In the genomic region with DNA sequence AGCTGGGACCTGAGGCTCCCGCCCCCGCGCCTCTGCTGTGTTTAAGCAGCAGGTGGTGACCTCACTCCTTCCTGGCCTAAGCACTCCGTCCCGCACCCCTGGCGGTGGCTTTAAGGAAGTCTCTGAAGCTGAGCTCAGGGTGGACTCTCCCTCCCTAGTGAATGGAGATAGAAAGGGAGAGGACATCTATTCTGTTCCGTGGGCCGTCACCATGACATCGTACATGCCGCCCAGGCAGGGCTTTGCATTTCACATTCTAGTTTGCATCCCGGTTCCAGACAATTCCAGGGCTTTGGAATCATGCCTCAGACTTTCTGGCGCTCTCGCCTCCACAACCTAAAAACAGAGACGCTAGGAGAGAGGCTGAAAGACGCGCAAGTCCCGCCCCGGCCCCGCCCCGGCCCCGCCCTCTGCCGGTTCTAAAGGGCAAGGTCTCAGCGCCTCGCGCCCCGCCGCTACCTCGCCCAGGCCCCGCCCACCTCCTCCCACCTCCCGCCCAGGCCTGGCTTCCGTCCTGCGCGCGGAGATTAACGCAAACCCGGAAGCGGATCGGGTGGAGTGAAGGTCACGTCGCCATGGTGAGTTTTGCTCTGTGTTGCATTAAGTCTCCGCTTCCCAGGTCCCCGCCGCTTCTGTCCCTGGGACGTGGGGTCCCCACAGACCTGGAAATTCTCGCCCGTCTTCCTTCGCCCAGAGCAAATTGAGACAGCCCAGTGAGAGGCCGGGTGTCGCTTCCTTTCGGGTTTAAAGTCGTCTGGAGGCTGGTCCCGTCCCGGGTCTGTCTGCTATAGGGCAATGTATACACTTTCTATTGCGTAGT, we compare ENCODE assay signal across 8 cellular contexts. TPM values are rescaled to one million over a fixed set of nuclear protein-coding genes. Genes with fewer than 3 reads are reported as not detected.
DNase-seq lines count a peak whose midpoint lies in the region; ATAC-seq lines count a peak whose summit lies in the region.

A gene (plus strand): TSS at position 535 of the 820 bp plus-strand sequence. CDS start 15,617 bp downstream, outside the sequence.

- H3K27ac ChIP-seq in cingulate gyrus (ENCODE audit: low read depth, low read length), result peak within 1 kb of the TSS; percentile 75

- peak; percentile 80 for ATAC-seq in GM19035 (IDR thresholded peaks at IDR 0.05; ENCODE audit: unreplicated experiment)
- peak; percentile 90 for ATAC-seq in HG03354 (IDR thresholded peaks at IDR 0.05; ENCODE audit: poor library complexity, severe bottlenecking, unreplicated experiment)
- peak; percentile 94 for ATAC-seq in left colon

- DNase-seq in AML-193 (lab: John Stamatoyannopoulos, UW) (peak; percentile 93), NCI-H510A treated with DMSO at 0.1 percent for 48 hours (lab: John Stamatoyannopoulos, UW) (peak; percentile 81), left colon (peak; percentile 95 to 99)
- DNase-seq in activated CD4-positive, alpha-beta T cell treated with anti-CD3 and anti-CD28 coated beads for 48 hours, result peak; percentile 97
- DNase-seq in stimulated activated CD4-positive, alpha-beta T cell treated with anti-CD3 and anti-CD28 coated beads, Interleukin-1b, Interleukin-23, amount 100 ng/mL, for 4 hours (ENCODE audit: low read depth in 2 of 2), result peak; percentile 97 to 99

- intact Hi-C loops in left colon (cut with DNase I, micrococcal nuclease), result no loop called here

RNA-seq across cellular contexts. Expression of the gene that starts here (rescaled TPM):
- 10 to 100 TPM; 34.9 to 35.7 TPM for total RNA-seq in left colon

Comparison
In these comparisons a context has a peak if more than half of its experiments do, and no peak if none do; other contexts are left out.
1. Peak in every context shown above with its lines: DNase-seq, ATAC-seq and H3K27ac ChIP-seq.